In genomic region chr15:100054539-100054938, GRCh38 we compare ENCODE assay signal across 11 cellular contexts.
"Had no signal": no experiment of that assay in that cellular context is flagged by ENCODE, and none has a peak within 500 bp of the region (broad histone marks: within the 10 kb centered on the region; RNA-seq: fewer than 3 reads in every experiment).

No MANE protein-coding gene starts in this region.

- H3K4me3 Mint-ChIP-seq: HFFc6 had no signal

- H3K4me3 ChIP-seq: GM23248, HAP-1, K562 had no signal

- H3K9ac ChIP-seq: GM23248 had no signal

- H3K27ac Mint-ChIP-seq: HFFc6 had no signal

- H3K36me3 ChIP-seq: HAP-1 had no signal

- H3K27ac ChIP-seq: GM23248, HL-60 had no signal

- H3K4me1 ChIP-seq: HAP-1 had no signal

- DNase-seq: GM23248, GOT3, H7, HFFc6, IMR-90, KG1 had no signal

- H3K9me3 ChIP-seq: HAP-1 had no signal

- FAIRE-seq: HTR-8/SVneo, K562 had no signal

- H2AFZ ChIP-seq: GM23248 had no signal

- ATAC-seq: HCT116, K562 had no signal
